Comparison of ENCODE assay signal across 16 cellular contexts in genomic region chr21:28436286-28436932, GRCh38.
DNase-seq lines count a peak whose midpoint lies in the region; ATAC-seq and TF ChIP-seq lines count a peak whose summit lies in the region.
"Had no signal": no experiment of that assay in that cellular context is flagged by ENCODE, and none has a peak within 500 bp of the region (broad histone marks: within the 10 kb centered on the region; RNA-seq: fewer than 3 reads in every experiment).

No MANE protein-coding gene starts in this region.

- no peak overlapping the region for H3K27ac ChIP-seq in RWPE1
- H3K27ac ChIP-seq: parathyroid adenoma had no signal

- peak; percentile 1 for DNase-seq in ELF-1 (ENCODE audit: low read depth, low spot score)
- DNase-seq in RWPE1 (ENCODE audit: low spot score) = peak; percentile 50
- DNase-seq in fibroblast of gingiva (ENCODE audit: low read depth) = peak; percentile 22
- DNase-seq in pulmonary artery endothelial cell (ENCODE audit: low read depth, low spot score) = peak; percentile 22
- no peak for DNase-seq in NCI-H2196 treated with DMSO at 0.1 percent for 48 hours (lab: John Stamatoyannopoulos, UW; ENCODE audit: unreplicated experiment)
- DNase-seq in NCI-H1930 (lab: John Stamatoyannopoulos, UW) = no peak
- DNase-seq: activated CD4-positive, alpha-beta T cell treated with anti-CD3 and anti-CD28 coated beads for 48 hours; C1 segment of cervical spinal cord; mucosa of descending colon; NCI-H2107; stimulated activated CD4-positive, alpha-beta T cell treated with anti-CD3 and anti-CD28 coated beads, Interleukin-2, amount 100 ng/mL, for 24 hours; SW 1271 had no signal

- TF ChIP-seq CTCF in RWPE1 (conservative IDR thresholded peaks at IDR 0.05; ENCODE audit: low read depth) = no peak

- no peak for ATAC-seq in HG02759 (IDR thresholded peaks at IDR 0.05; ENCODE audit: unreplicated experiment)
- no peak for ATAC-seq in HG02870 (IDR thresholded peaks at IDR 0.05; ENCODE audit: unreplicated experiment)
- ATAC-seq: mucosa of descending colon; stimulated activated effector memory CD8-positive, alpha-beta T cell treated with anti-CD3 and anti-CD28 coated beads, Interleukin-12 subunit alpha, Interleukin-12 subunit beta, amount 100 ng/mL, for 72 hours had no signal

- CTCF ChIA-PET in RWPE1 (lab: Yijun Ruan, JAX) = interaction anchor here (0.6 to 0.8 kb wide), 2 partner anchors 46 to 162 kb away, joined by 3 to 5 read pairs; no protein-coding TSS in a partner anchor

- POLR2A ChIA-PET in RWPE1 (lab: Yijun Ruan, JAX; ENCODE audit: low non-redundant PET) = no interaction called here

Comparison
In these comparisons a context has a peak if more than half of its experiments do, and no peak if none do; other contexts are left out.
1. DNase-seq: peak in ELF-1 (single experiment), RWPE1 (single experiment), fibroblast of gingiva (single experiment) and pulmonary artery endothelial cell (single experiment); none in NCI-H2196 treated with DMSO at 0.1 percent for 48 hours (single experiment) and NCI-H1930 (0 of 2).